Comparison of ENCODE assay signal across 18 cellular contexts in the genomic region with DNA sequence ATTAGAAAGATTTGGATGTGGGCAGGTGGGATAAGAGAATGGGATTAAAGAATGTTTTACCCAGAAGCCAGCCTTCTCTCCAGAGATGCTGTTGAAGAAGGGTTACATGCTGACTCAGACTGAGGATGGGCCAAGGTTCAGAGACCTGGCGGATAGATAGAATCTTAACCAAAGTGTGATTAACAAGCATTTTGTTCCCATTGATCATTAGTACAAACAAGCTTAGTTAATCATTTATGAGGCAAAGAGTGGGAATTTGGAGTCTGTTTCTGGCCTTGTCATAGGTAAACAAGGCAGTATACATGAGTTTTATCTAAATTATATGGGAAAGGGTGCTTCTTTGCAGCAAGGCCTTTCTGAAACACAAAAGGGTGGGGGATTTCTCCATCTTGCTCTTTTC.
"Had no signal": no experiment of that assay in that cellular context is flagged by ENCODE, and none has a peak within 500 bp of the region (broad histone marks: within the 10 kb centered on the region; RNA-seq: fewer than 3 reads in every experiment).

No MANE protein-coding gene starts in this region.

- FAIRE-seq: islet of Langerhans, TTC549 had no signal

- H3K4me3 ChIP-seq: gastrocnemius medialis, left lung, tibial nerve, uterus had no signal

- H3K36me3 ChIP-seq: gastrocnemius medialis, left lung, tibial nerve, uterus had no signal

- H3K4me1 ChIP-seq: gastrocnemius medialis, left lung, tibial nerve, uterus had no signal

- DNase-seq: activated CD4-positive, alpha-beta T cell treated with anti-CD3 and anti-CD28 coated beads, Interleukin-2, amount 10 ng/mL, durations not matched to agents 7 days and 5 days; activated CD4-positive, CD25-positive, alpha-beta regulatory T cell; activated CD8-positive, alpha-beta memory T cell treated with anti-CD3 and anti-CD28 coated beads, Interleukin-2, amount 50 U/mL, for 48 hours; activated gamma-delta T cell treated with Interleukin-2 at 50 U/mL for 16 hours; activated T-cell treated with anti-CD3 and anti-CD28 coated beads, Interleukin-2, amount 50 U/mL, for 72 hours; anterior cingulate cortex; effector memory CD4-positive, alpha-beta T cell; gastrocnemius medialis; left lung; naive thymus-derived CD4-positive, alpha-beta T cell; stimulated activated CD4-positive, alpha-beta T cell treated with anti-CD3 and anti-CD28 coated beads, Interleukin-4, amount 100 ng/mL, for 24 hours; stimulated activated naive CD4-positive, alpha-beta T cell; substantia nigra; T-helper 2 cell; uterus had no signal

- H3K27ac ChIP-seq: gastrocnemius medialis, left lung, tibial nerve, uterus had no signal

- H3K9me3 ChIP-seq: gastrocnemius medialis, left lung, tibial nerve, uterus had no signal

- ATAC-seq: activated T-cell treated with anti-CD3 and anti-CD28 coated beads, Interleukin-2, amount 50 U/mL, for 72 hours; gastrocnemius medialis; left lung; naive thymus-derived CD4-positive, alpha-beta T cell had no signal

- H3K27me3 ChIP-seq: gastrocnemius medialis, left lung, tibial nerve, uterus had no signal
